21 cellular contexts compared by ENCODE assay signal in genomic region chr4:170398228-170398627, GRCh38.
"Had no signal": no experiment of that assay in that cellular context is flagged by ENCODE, and none has a peak within 500 bp of the region (broad histone marks: within the 10 kb centered on the region; RNA-seq: fewer than 3 reads in every experiment).

No MANE protein-coding gene starts in this region.

- H3K27me3 ChIP-seq: gastrocnemius medialis, heart right ventricle, neutrophil, right lobe of liver, stomach, transverse colon had no signal

- H3K27ac ChIP-seq: dorsolateral prefrontal cortex, gastrocnemius medialis, heart right ventricle, neutrophil, psoas muscle, right lobe of liver, stomach, thoracic aorta, transverse colon had no signal

- H3K9me3 ChIP-seq: gastrocnemius medialis, psoas muscle, right lobe of liver, thoracic aorta, transverse colon had no signal

- FAIRE-seq: islet of Langerhans had no signal

- H3K4me1 ChIP-seq: gastrocnemius medialis, heart right ventricle, psoas muscle, right lobe of liver, stomach, transverse colon had no signal

- DNase-seq: cortex of kidney; dorsolateral prefrontal cortex; effector CD8-positive, alpha-beta T cell; gastrocnemius medialis; heart right ventricle; hypothalamus; kidney glomerular epithelial cell; midbrain; naive B cell; psoas muscle; retina; right lobe of liver; stimulated activated naive CD4-positive, alpha-beta T cell; stomach; substantia nigra; transverse colon had no signal

- H3K36me3 ChIP-seq: gastrocnemius medialis, heart right ventricle, neutrophil, right lobe of liver, stomach, thoracic aorta, transverse colon had no signal

- ATAC-seq: esophagus mucosa, gastrocnemius medialis, heart right ventricle, left lobe of liver, psoas muscle, right lobe of liver had no signal

- H3K4me3 ChIP-seq: dorsolateral prefrontal cortex, gastrocnemius medialis, heart right ventricle, psoas muscle, right lobe of liver, stomach, thoracic aorta, transverse colon had no signal
